ENCODE assay signal across 1 cellular context in genomic region chr6:111832833-111833418, GRCh38.
TF ChIP-seq lines count a peak whose summit lies in the region.

No MANE protein-coding gene starts in this region.

TF ChIP-seq in HepG2, 621 proteins besides CTCF, POLR2A, EP300 and RAD21 (continued from another document):
- TF ChIP-seq ZBTB4 (CRISPR knock-in tag; IDR thresholded peaks at IDR 0.05; ENCODE audit: borderline replicate concordance), result no peak
- no peak for TF ChIP-seq ZNF639 (CRISPR knock-in tag; conservative IDR thresholded peaks at IDR 0.05)
- TF ChIP-seq ZNF329 (CRISPR knock-in tag; IDR thresholded peaks at IDR 0.05; ENCODE audit: low read depth), result no peak
- no peak for TF ChIP-seq DPF2 (CRISPR knock-in tag; IDR thresholded peaks at IDR 0.05; ENCODE audit: borderline replicate concordance, low read depth)
TF ChIP-seq in HepG2: peak in this region for 0.
